1 cellular context compared by ENCODE assay signal in the genomic region with DNA sequence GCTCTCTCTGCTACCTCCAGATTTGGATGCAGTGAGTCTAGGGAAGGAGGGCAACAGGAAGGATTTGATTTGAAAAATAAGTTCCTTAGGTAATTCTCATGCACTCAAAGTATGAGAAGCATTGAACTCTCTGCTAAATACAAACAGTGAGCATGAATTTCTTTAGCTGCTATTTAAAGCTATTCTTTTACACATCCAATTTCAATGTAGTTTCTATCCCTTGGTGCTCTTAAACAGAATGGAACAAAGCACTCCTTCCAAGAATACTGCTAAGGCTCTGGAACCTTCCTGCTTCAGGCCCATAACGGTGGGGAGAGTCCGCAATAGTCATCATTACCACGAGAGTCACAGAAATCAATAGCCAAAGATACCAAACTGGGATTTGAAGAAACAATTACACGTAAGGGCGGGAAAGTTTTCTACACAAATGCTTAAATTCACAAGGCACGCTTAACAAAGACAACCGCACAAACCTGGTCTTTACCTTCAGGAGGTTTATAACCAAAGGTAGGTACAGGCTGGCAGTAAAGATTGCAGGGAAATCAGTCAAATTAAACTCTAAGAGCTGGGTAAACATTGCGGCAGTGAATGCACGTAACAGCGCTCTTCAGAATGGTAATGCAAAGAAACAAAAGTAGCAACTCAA.
TF ChIP-seq lines count a peak whose summit lies in the region.

No MANE protein-coding gene starts in this region.

TF ChIP-seq in WTC11, 78 proteins besides CTCF, POLR2A, EP300 and RAD21 (continued from another document):
- TF ChIP-seq AR (CRISPR knock-in tag; IDR thresholded peaks at IDR 0.05) (no peak), ZNF281 (CRISPR knock-in tag; IDR thresholded peaks at IDR 0.05) (no peak)
